In genomic region chr6:129901910-129902309, GRCh38 we compare ENCODE assay signal across 17 cellular contexts. TPM values are rescaled to one million over a fixed set of nuclear protein-coding genes. Genes with fewer than 3 reads are reported as not detected.
DNase-seq lines count a peak whose midpoint lies in the region; ATAC-seq and TF ChIP-seq lines count a peak whose summit lies in the region.
"Had no signal": no experiment of that assay in that cellular context is flagged by ENCODE, and none has a peak within 500 bp of the region (broad histone marks: within the 10 kb centered on the region; RNA-seq: fewer than 3 reads in every experiment).

No MANE protein-coding gene starts in this region.

- peak; percentile 52 for ATAC-seq in GM21576 (IDR thresholded peaks at IDR 0.05; ENCODE audit: unreplicated experiment)
- ATAC-seq in HG03432 (IDR thresholded peaks at IDR 0.05; ENCODE audit: unreplicated experiment), result peak; percentile 70
- ATAC-seq: activated CD8-positive, alpha-beta memory T cell treated with anti-CD3 and anti-CD28 coated beads, Interleukin-2, amount 10 ng/mL, durations not matched to agents 7 days and 5 days; natural killer cell; Right ventricle myocardium inferior had no signal

- H3K4me3 ChIP-seq in choroid plexus epithelial cell (ENCODE audit: low read depth, low read length), result no peak overlapping the region
- H3K4me3 ChIP-seq: tibial nerve had no signal

- in situ Hi-C loops in Caki2 (cut with HindIII; ENCODE audit: low pct_unique_long_range_greater_than_20kb, low sequenced_read_pairs), result no loop called here

- no peak overlapping the region for H3K27ac ChIP-seq in substantia nigra (ENCODE audit: low read depth, low read length, poor library complexity, severe bottlenecking)
- H3K27ac ChIP-seq: tibial nerve had no signal

- TF ChIP-seq CTCF in choroid plexus epithelial cell (conservative IDR thresholded peaks at IDR 0.05; ENCODE audit: low read depth, low read length), result no peak

- DNase-seq in Caki2 (ENCODE audit: low read depth) (peak; percentile 16), choroid plexus epithelial cell (ENCODE audit: low read depth) (peak; percentile 44), hippocampal formation (lab: John Stamatoyannopoulos, UW) (no peak), substantia nigra (lab: John Stamatoyannopoulos, UW) (no peak), NCI-H510A treated with DMSO at 0.1 percent for 48 hours (lab: John Stamatoyannopoulos, UW) (no peak), NOMO-1 (lab: John Stamatoyannopoulos, UW; ENCODE audit: unreplicated experiment in 2 of 2) (no peak)
- DNase-seq: activated CD8-positive, alpha-beta memory T cell treated with anti-CD3 and anti-CD28 coated beads, Interleukin-2, amount 10 ng/mL, durations not matched to agents 7 days and 5 days; dermis blood vessel endothelial cell; EL; foreskin fibroblast; natural killer cell; NCI-H510A had no signal

RNA-seq across cellular contexts. Expression of gene TMEM244, which starts 40.8 kb away (rescaled TPM):
- not detected in 2 replicates for total RNA-seq in Caki2 (2014; rRNA removed; shearing (Covaris generic); ENCODE audit: low replicate concordance)
- total RNA-seq: dermis blood vessel endothelial cell, kidney epithelial cell, natural killer cell, Right ventricle myocardium inferior, tibial nerve had no signal

Comparison
In these comparisons a context has a peak if more than half of its experiments do, and no peak if none do; other contexts are left out.
1. DNase-seq: peak in Caki2 (single experiment) and choroid plexus epithelial cell (single experiment); none in hippocampal formation (0 of 2), substantia nigra (0 of 49), NCI-H510A treated with DMSO at 0.1 percent for 48 hours (single experiment) and NOMO-1 (0 of 2).